Comparison of ENCODE assay signal across 18 cellular contexts in genomic region chr4:76596713-76597112, GRCh38.
DNase-seq lines count a peak whose midpoint lies in the region; ATAC-seq and TF ChIP-seq lines count a peak whose summit lies in the region.
"Had no signal": no experiment of that assay in that cellular context is flagged by ENCODE, and none has a peak within 500 bp of the region (broad histone marks: within the 10 kb centered on the region; RNA-seq: fewer than 3 reads in every experiment).

No MANE protein-coding gene starts in this region.

- TF ChIP-seq POLR2A in heart left ventricle (IDR thresholded peaks at IDR 0.05): no peak

- H3K36me3 ChIP-seq in heart left ventricle: no peaks in the 10 kb centered on the region
- H3K36me3 ChIP-seq in trophoblast cell (ENCODE audit: control insufficient read depth in 1 of 2, insufficient read depth in 2 of 2, low read length in 2 of 2): peaks cover 0 to 1% of the 10 kb centered on the region in 2 experiments
- H3K36me3 ChIP-seq: MG63 had no signal

- H3K4me2 ChIP-seq in trophoblast cell (ENCODE audit: low read length): no peak overlapping the region

- no peaks in the 10 kb centered on the region for H3K27me3 ChIP-seq in heart left ventricle
- no peaks in the 10 kb centered on the region for H3K27me3 ChIP-seq in right cardiac atrium (ENCODE audit: control insufficient read depth, insufficient read depth)
- H3K27me3 ChIP-seq in trophoblast cell (ENCODE audit: insufficient read depth, low read length): no peaks in the 10 kb centered on the region
- H3K27me3 ChIP-seq: MG63 had no signal

- H3K9me3 ChIP-seq in heart left ventricle (no peaks in the 10 kb centered on the region), right cardiac atrium (ENCODE audit: control insufficient read depth, low read length) (no peaks in the 10 kb centered on the region), trophoblast cell (ENCODE audit: insufficient read depth, low read depth, low read length) (no peaks in the 10 kb centered on the region)
- H3K9me3 ChIP-seq: MG63 had no signal

- intact Hi-C loops in heart left ventricle (cut with DNase I) (no loop called here), left cardiac atrium (cut with DNase I) (no loop called here), right cardiac atrium (cut with DNase I) (no loop called here)

- no peak overlapping the region for H3K23ac ChIP-seq in trophoblast cell (ENCODE audit: low read length)

- no peak overlapping the region for H2BK5ac ChIP-seq in trophoblast cell (ENCODE audit: low read depth, low read length, poor library complexity)

- H4K8ac ChIP-seq in trophoblast cell (ENCODE audit: low read depth, low read length): no peak overlapping the region

- H3K27ac ChIP-seq in heart left ventricle (peak overlapping the region in 4 of 12 donors; percentile 0 to 24 (median 9)), right cardiac atrium (ENCODE audit: low read length) (no peak overlapping the region), trophoblast cell (ENCODE audit: low read depth, low read length) (no peak overlapping the region)
- H3K27ac ChIP-seq: RWPE1 had no signal

- no peak overlapping the region for H2BK12ac ChIP-seq in trophoblast cell (ENCODE audit: low read length)

- no peak overlapping the region for H4K91ac ChIP-seq in trophoblast cell (ENCODE audit: low read depth, low read length)

- H3K4ac ChIP-seq in trophoblast cell (ENCODE audit: low read depth, low read length): no peak overlapping the region

- peak in 1 of 5 donors; percentile 36 for DNase-seq in heart left ventricle
- no peak for DNase-seq in left cardiac atrium
- no peak for DNase-seq in right cardiac atrium
- DNase-seq in trophoblast cell: no peak
- DNase-seq in HCEC 1CT: no peak
- no peak for DNase-seq in amygdala (lab: John Stamatoyannopoulos, UW)
- DNase-seq in DMS53 (lab: John Stamatoyannopoulos, UW): no peak
- DNase-seq in kidney glomerular epithelial cell (lab: John Stamatoyannopoulos, UW): no peak
- DNase-seq: COR-L47, MG63, NCI-H1092 treated with DMSO at 0.1 percent for 48 hours, NCI-H1694, NCI-H2107, NCI-H345, NCI-H526 treated with DMSO at 0.1 percent for 48 hours, OCI-M1 had no signal

- H3K14ac ChIP-seq in trophoblast cell (ENCODE audit: low read length): no peak overlapping the region

- peak; percentile 50 to 82 (median 61) for ATAC-seq in heart left ventricle
- no peak for ATAC-seq in left cardiac atrium
- ATAC-seq in right cardiac atrium: peak; percentile 44 to 51
- ATAC-seq: HepG2 had no signal

- 34 to 62% (median 44%) methylated on average over 5 of the region's 5 CpGs for WGBS in heart left ventricle, 4 donors
- 70% methylated on average over 5 of the region's 5 CpGs for WGBS in right cardiac atrium
- no CpG with 5 or more reads among the region's 5 CpGs for WGBS in trophoblast cell (ENCODE audit: extremely low coverage, insufficient coverage, insufficient read length)

- H3K18ac ChIP-seq in trophoblast cell (ENCODE audit: low read length): peak overlapping the region; percentile 25

- no peak overlapping the region for H3K9ac ChIP-seq in trophoblast cell (ENCODE audit: low read length)

- no peak for TF ChIP-seq CTCF in heart left ventricle (IDR thresholded peaks at IDR 0.05)

- H2AFZ ChIP-seq in trophoblast cell (ENCODE audit: insufficient read depth, low read length, poor library complexity): no peak overlapping the region

- H4K12ac ChIP-seq in trophoblast cell (ENCODE audit: low read depth, low read length): no peak overlapping the region

- no peak overlapping the region for H2BK120ac ChIP-seq in trophoblast cell (ENCODE audit: insufficient read depth, low read length, poor library complexity)

- H3K4me3 ChIP-seq in heart left ventricle: no peak overlapping the region
- no peak overlapping the region for H3K4me3 ChIP-seq in right cardiac atrium (ENCODE audit: low read length)
- H3K4me3 ChIP-seq in trophoblast cell (ENCODE audit: low read depth, low read length): no peak overlapping the region
- H3K4me3 ChIP-seq: MG63 had no signal

- H3K4me1 ChIP-seq in heart left ventricle (peaks cover 0 to 34% (median 6%) of the 10 kb centered on the region in 12 donors), right cardiac atrium (ENCODE audit: control insufficient read depth, insufficient read depth, low read length) (no peaks in the 10 kb centered on the region), trophoblast cell (ENCODE audit: control insufficient read depth in 1 of 2, insufficient read depth in 2 of 2, low read length in 2 of 2) (peaks cover 0 to under 1% of the 10 kb centered on the region in 2 experiments)

- peaks cover 5% of the 10 kb centered on the region for H3K79me1 ChIP-seq in trophoblast cell (ENCODE audit: low read length)

- peak overlapping the region; percentile 11 for H2AK5ac ChIP-seq in trophoblast cell (ENCODE audit: low read length)

- H3K79me2 ChIP-seq in trophoblast cell (ENCODE audit: control insufficient read depth, insufficient read depth, low read length, poor library complexity): peaks cover 2% of the 10 kb centered on the region

Comparison
In these comparisons a context has a peak if more than half of its experiments do, and no peak if none do; other contexts are left out.
1. ATAC-seq: peak in heart left ventricle (4 of 4) and right cardiac atrium (2 of 2); none in left cardiac atrium (0 of 2).